ENCODE assay signal across 22 cellular contexts in the genomic region with DNA sequence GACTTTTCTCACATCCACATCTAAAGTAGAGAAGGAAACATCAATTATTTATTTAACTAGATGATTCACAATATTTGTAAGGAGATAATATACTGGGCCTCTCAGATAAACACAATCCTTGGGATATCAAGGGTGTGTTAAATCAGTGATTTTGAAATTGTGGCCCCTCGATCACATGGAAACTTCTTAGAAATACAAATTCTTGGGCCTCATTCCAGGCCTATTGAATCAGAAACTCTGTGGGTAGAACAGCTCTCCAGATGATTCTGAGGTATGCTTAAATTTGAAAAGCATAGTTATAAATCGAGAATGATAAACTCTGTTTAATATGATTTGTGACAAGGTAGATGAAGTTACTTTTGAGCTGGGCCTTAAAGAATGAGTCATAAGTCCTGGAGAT.
DNase-seq lines count a peak whose midpoint lies in the region; ATAC-seq and TF ChIP-seq lines count a peak whose summit lies in the region.
"Had no signal": no experiment of that assay in that cellular context is flagged by ENCODE, and none has a peak within 500 bp of the region (broad histone marks: within the 10 kb centered on the region; RNA-seq: fewer than 3 reads in every experiment).

No MANE protein-coding gene starts in this region.

- no peak overlapping the region for H2AK5ac ChIP-seq in mesendoderm (ENCODE audit: low read length)

- H2BK5ac ChIP-seq in mesendoderm (ENCODE audit: low read length), result no peak overlapping the region

- TF ChIP-seq CTCF in AG10803 (conservative IDR thresholded peaks at IDR 0.05; ENCODE audit: low read length) (no peak), astrocyte of the spinal cord (IDR thresholded peaks at IDR 0.05; ENCODE audit: low read depth, low read length) (no peak), left ventricle myocardium inferior (IDR thresholded peaks at IDR 0.05; ENCODE audit: borderline replicate concordance) (no peak)

- H3K4me1 ChIP-seq in left ventricle myocardium inferior (peaks cover 3% of the 10 kb centered on the region), mesendoderm (ENCODE audit: control insufficient read depth, low read depth, low read length) (no peaks in the 10 kb centered on the region)
- H3K4me1 ChIP-seq: adrenal gland had no signal

- H3K23ac ChIP-seq in mesendoderm (ENCODE audit: low read length), result no peak overlapping the region

- no peak overlapping the region for H3K9ac ChIP-seq in mesendoderm (ENCODE audit: low read length)

- H3K56ac ChIP-seq in mesendoderm (ENCODE audit: low read length), result no peak overlapping the region

- in situ Hi-C loops in astrocyte of the spinal cord (cut with HindIII; ENCODE audit: low sequenced_read_pairs), result no loop called here

- H3K4me2 ChIP-seq in mesendoderm (ENCODE audit: low read length), result no peak overlapping the region
- H3K4me2 ChIP-seq: smooth muscle cell had no signal

- H3K4me3 ChIP-seq in AG10803 (ENCODE audit: low read length) (no peak overlapping the region), astrocyte of the spinal cord (ENCODE audit: low read depth, low read length) (no peak overlapping the region), left ventricle myocardium inferior (no peak overlapping the region), mesendoderm (ENCODE audit: low read length) (no peak overlapping the region)
- H3K4me3 ChIP-seq: adrenal gland, cardiac muscle cell, heart right ventricle, MG63, smooth muscle cell had no signal

- H4K8ac ChIP-seq in mesendoderm (ENCODE audit: low read depth, low read length), result no peak overlapping the region

- peaks cover 5% of the 10 kb centered on the region for H3K9me3 ChIP-seq in left ventricle myocardium inferior (replicated peaks)
- H3K9me3 ChIP-seq: adrenal gland, heart right ventricle, MG63 had no signal

- H3K79me2 ChIP-seq in mesendoderm (ENCODE audit: control insufficient read depth, insufficient read depth, low read length), result no peaks in the 10 kb centered on the region

- H4K5ac ChIP-seq in mesendoderm (ENCODE audit: low read length), result no peak overlapping the region

- H2BK120ac ChIP-seq in mesendoderm (ENCODE audit: low read depth, low read length), result no peak overlapping the region

- H3K27ac ChIP-seq in left ventricle myocardium inferior (replicated peaks) (no peak overlapping the region), mesendoderm (ENCODE audit: low read depth, low read length) (no peak overlapping the region)
- H3K27ac ChIP-seq: adrenal gland, cardiac muscle cell, heart right ventricle had no signal

- H3K79me1 ChIP-seq in mesendoderm (ENCODE audit: low read length), result no peaks in the 10 kb centered on the region

- no peak for ATAC-seq in left ventricle myocardium superior
- ATAC-seq: heart right ventricle; naive thymus-derived CD8-positive, alpha-beta T cell; Panc1 had no signal

- H3K36me3 ChIP-seq in left ventricle myocardium inferior (no peaks in the 10 kb centered on the region), mesendoderm (ENCODE audit: control insufficient read depth, insufficient read depth, low read length) (no peaks in the 10 kb centered on the region)
- H3K36me3 ChIP-seq: adrenal gland, cardiac muscle cell, heart right ventricle, MG63 had no signal

- H3K27me3 ChIP-seq in left ventricle myocardium inferior (ENCODE audit: low read depth) (no peaks in the 10 kb centered on the region), mesendoderm (ENCODE audit: insufficient read depth, low read length, poor library complexity) (no peaks in the 10 kb centered on the region)
- H3K27me3 ChIP-seq: adrenal gland, cardiac muscle cell, MG63 had no signal

- H2BK15ac ChIP-seq in mesendoderm (replicated peaks; ENCODE audit: low read depth), result no peak overlapping the region

- WGBS in mesendoderm (ENCODE audit: extremely low coverage, insufficient coverage, low lambda C conversion rate), result no CpG with 5 or more reads among the region's 2 CpGs

- DNase-seq in AG10803 (ENCODE audit: low read depth), result peak; percentile 0
- DNase-seq in HS-5 (ENCODE audit: low read depth), result peak; percentile 15
- DNase-seq in astrocyte of the spinal cord (ENCODE audit: low read depth, low spot score), result peak; percentile 4
- peak; percentile 0 for DNase-seq in kidney glomerular epithelial cell (lab: John Stamatoyannopoulos, UW)
- DNase-seq in central memory CD4-positive, alpha-beta T cell, result no peak
- no peak for DNase-seq in left ventricle myocardium inferior
- DNase-seq in mesendoderm, result no peak
- DNase-seq in left ventricle myocardium superior, result no peak
- DNase-seq: activated CD8-positive, alpha-beta memory T cell treated with anti-CD3 and anti-CD28 coated beads for 24 hours; activated gamma-delta T cell treated with Interleukin-2 at 50 U/mL for 16 hours; activated T-cell treated with anti-CD3 and anti-CD28 coated beads, Interleukin-2, amount 50 U/mL, for 1 hour; adrenal gland; heart right ventricle; MG63; naive thymus-derived CD8-positive, alpha-beta T cell; NCI-H1417 treated with DMSO at 0.1 percent for 48 hours; NCI-H446; stimulated activated CD4-positive, alpha-beta T cell treated with anti-CD3 and anti-CD28 coated beads, Interleukin-2, amount 100 ng/mL, for 24 hours; T-helper 1 cell had no signal

- H3K18ac ChIP-seq in mesendoderm (ENCODE audit: low read length), result no peak overlapping the region

- H3K4ac ChIP-seq in mesendoderm (ENCODE audit: low read depth, low read length), result no peak overlapping the region

- intact Hi-C loops in left ventricle myocardium inferior (cut with micrococcal nuclease) (no loop called here), left ventricle myocardium superior (cut with micrococcal nuclease) (no loop called here)

Comparison
In these comparisons a context has a peak if more than half of its experiments do, and no peak if none do; other contexts are left out.
1. DNase-seq: peak in AG10803 (single experiment), HS-5 (single experiment), astrocyte of the spinal cord (single experiment) and kidney glomerular epithelial cell (single experiment); none in central memory CD4-positive, alpha-beta T cell (single experiment), left ventricle myocardium inferior (single experiment), mesendoderm (single experiment) and left ventricle myocardium superior (single experiment).